ENCODE assay signal across 12 cellular contexts in the genomic region with DNA sequence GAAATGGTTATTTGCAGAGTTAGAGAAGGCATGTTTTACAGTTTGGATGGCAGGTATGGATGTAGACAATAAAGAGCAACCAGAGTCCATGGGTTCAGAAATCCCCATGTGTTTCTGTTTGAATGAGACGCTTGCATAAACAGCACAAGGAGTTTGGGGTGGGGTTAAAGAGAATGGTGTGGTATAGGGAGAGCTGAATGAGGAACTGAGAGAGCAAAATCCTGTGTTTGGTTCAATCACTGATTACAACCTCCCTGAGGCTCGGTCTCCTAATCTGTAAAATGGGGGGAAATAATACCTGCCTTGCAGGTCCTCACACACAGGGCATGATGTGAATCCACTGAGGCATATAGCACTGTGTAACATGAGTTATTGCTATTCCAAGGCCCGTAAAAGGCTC. TPM values are rescaled to one million over a fixed set of nuclear protein-coding genes. Genes with fewer than 3 reads are reported as not detected.
DNase-seq lines count a peak whose midpoint lies in the region; ATAC-seq and TF ChIP-seq lines count a peak whose summit lies in the region.
"Had no signal": no experiment of that assay in that cellular context is flagged by ENCODE, and none has a peak within 500 bp of the region (broad histone marks: within the 10 kb centered on the region; RNA-seq: fewer than 3 reads in every experiment).

No MANE protein-coding gene starts in this region.

- no peak overlapping the region for H3K27ac ChIP-seq in colonic mucosa

- peaks cover 0 to 6% (median 1%) of the 10 kb centered on the region in 3 donors for H3K27me3 Mint-ChIP-seq in naive B cell
- peaks cover 9% of the 10 kb centered on the region for H3K27me3 Mint-ChIP-seq in T-helper 2 cell treated with Interferon-gamma antibody and Interleukin-4, amounts not matched to agents 5 μg/mL and 100 μg/mL, for 36 hours (ENCODE audit: low read depth)

- intact Hi-C loops in colonic mucosa (cut with DNase I) = no loop called here

- H3K4me1 ChIP-seq in colonic mucosa = no peaks in the 10 kb centered on the region

- DNase-seq in naive B cell = no peak
- no peak for DNase-seq in activated T-cell treated with anti-CD3 and anti-CD28 coated beads, Interleukin-2, amount 50 U/mL, for 1 hour
- no peak for DNase-seq in NCI-H2227 treated with DMSO at 0.1 percent for 48 hours (lab: John Stamatoyannopoulos, UW)
- DNase-seq in T-helper 2 cell treated with Interferon-gamma antibody and Interleukin-4, amounts not matched to agents 5 μg/mL and 100 μg/mL, for 36 hours (ENCODE audit: low spot score) = no peak
- DNase-seq in colonic mucosa = no peak
- DNase-seq: activated T-cell treated with anti-CD3 and anti-CD28 coated beads, Interleukin-2, amount 50 U/mL, for 4 hours; DMS53; stimulated activated CD4-positive, alpha-beta T cell treated with anti-CD3 and anti-CD28 coated beads, Interleukin-2, amount 100 ng/mL, for 48 hours had no signal

- H3K4me3 Mint-ChIP-seq in naive B cell = no peak overlapping the region
- H3K4me3 Mint-ChIP-seq in T-helper 2 cell treated with Interferon-gamma antibody and Interleukin-4, amounts not matched to agents 5 μg/mL and 100 μg/mL, for 36 hours = no peak overlapping the region
- H3K4me3 Mint-ChIP-seq: activated T-cell treated with anti-CD3 and anti-CD28 coated beads, Interleukin-2, amount 50 U/mL, for 4 hours had no signal

- H3K9me3 ChIP-seq in colonic mucosa = no peaks in the 10 kb centered on the region

- peaks cover 5 to 8% (median 6%) of the 10 kb centered on the region in 3 donors for H3K4me1 Mint-ChIP-seq in naive B cell
- H3K4me1 Mint-ChIP-seq in T-helper 2 cell treated with Interferon-gamma antibody and Interleukin-4, amounts not matched to agents 5 μg/mL and 100 μg/mL, for 36 hours (ENCODE audit: low read depth) = no peaks in the 10 kb centered on the region

- peak; percentile 94 for ATAC-seq in GM18907 (IDR thresholded peaks at IDR 0.05; ENCODE audit: unreplicated experiment)
- peak; percentile 76 for ATAC-seq in GM21737 (IDR thresholded peaks at IDR 0.05; ENCODE audit: unreplicated experiment)
- peak; percentile 92 for ATAC-seq in HG03378 (IDR thresholded peaks at IDR 0.05; ENCODE audit: unreplicated experiment)
- ATAC-seq in naive B cell (ENCODE audit: low read depth in 2 of 2) = peak; percentile 61 to 73
- ATAC-seq: activated T-cell treated with anti-CD3 and anti-CD28 coated beads, Interleukin-2, amount 50 U/mL, for 4 hours had no signal

- no peak for TF ChIP-seq CTCF in colonic mucosa (IDR thresholded peaks at IDR 0.05)

- H3K4me3 ChIP-seq in colonic mucosa = no peak overlapping the region

- peak overlapping the region in 1 of 6 donors; percentile 58 for H3K27ac Mint-ChIP-seq in naive B cell
- no peak overlapping the region for H3K27ac Mint-ChIP-seq in T-helper 2 cell treated with Interferon-gamma antibody and Interleukin-4, amounts not matched to agents 5 μg/mL and 100 μg/mL, for 36 hours

- H3K9ac ChIP-seq in colonic mucosa (ENCODE audit: low read depth in 2 of 2, low read length in 2 of 2) = no peak overlapping the region

- no peaks in the 10 kb centered on the region for H3K27me3 ChIP-seq in colonic mucosa

- H3K36me3 ChIP-seq in colonic mucosa = no peaks in the 10 kb centered on the region

- H3K9me3 Mint-ChIP-seq in naive B cell = no peaks in the 10 kb centered on the region
- no peaks in the 10 kb centered on the region for H3K9me3 Mint-ChIP-seq in T-helper 2 cell treated with Interferon-gamma antibody and Interleukin-4, amounts not matched to agents 5 μg/mL and 100 μg/mL, for 36 hours
- H3K9me3 Mint-ChIP-seq: activated T-cell treated with anti-CD3 and anti-CD28 coated beads, Interleukin-2, amount 50 U/mL, for 4 hours had no signal

- no peaks in the 10 kb centered on the region for H3K36me3 Mint-ChIP-seq in naive B cell
- no peaks in the 10 kb centered on the region for H3K36me3 Mint-ChIP-seq in T-helper 2 cell treated with Interferon-gamma antibody and Interleukin-4, amounts not matched to agents 5 μg/mL and 100 μg/mL, for 36 hours (ENCODE audit: low read depth)

RNA-seq across cellular contexts. Expression of gene CAV1, which starts 23.7 kb away (rescaled TPM):
- polyA plus RNA-seq in naive B cell (ENCODE audit: low read depth in 6 of 6) = 1 to 10 TPM in 5 of 6 donors, under 1 TPM in 1; 0.73 to 9.0 (median 4.8) TPM
- total RNA-seq in colonic mucosa = 10 to 100 TPM; 16.1 to 87.0 TPM
- polyA plus RNA-seq: neural cell had no signal

RNA-seq across cellular contexts. Expression of gene CAV2, which starts 49.0 kb away (rescaled TPM):
- polyA plus RNA-seq in naive B cell (ENCODE audit: low read depth in 6 of 6) = not detected
- 10 to 100 TPM in 1 of 2 donors, 1 to 10 TPM in 1; 4.2 to 22.0 TPM for total RNA-seq in colonic mucosa
- polyA plus RNA-seq: neural cell had no signal
